Comparison of ENCODE assay signal across 13 cellular contexts in genomic region chr3:101943028-101943427, GRCh38.
DNase-seq lines count a peak whose midpoint lies in the region; ATAC-seq and TF ChIP-seq lines count a peak whose summit lies in the region.
"Had no signal": no experiment of that assay in that cellular context is flagged by ENCODE, and none has a peak within 500 bp of the region (broad histone marks: within the 10 kb centered on the region; RNA-seq: fewer than 3 reads in every experiment).

No MANE protein-coding gene starts in this region.

- ATAC-seq in GM18858 (IDR thresholded peaks at IDR 0.05; ENCODE audit: unreplicated experiment) = peak; percentile 29
- peak; percentile 31 for ATAC-seq in HG03135 (IDR thresholded peaks at IDR 0.05; ENCODE audit: unreplicated experiment)
- no peak for ATAC-seq in HG03342 (IDR thresholded peaks at IDR 0.05; ENCODE audit: unreplicated experiment)
- ATAC-seq in HG02623 (IDR thresholded peaks at IDR 0.05; ENCODE audit: unreplicated experiment) = no peak
- ATAC-seq: body of pancreas; CD8-positive, alpha-beta T cell; SK-N-SH treated with all-trans-retinoic acid at 6 μM for 48 hours had no signal

- TF ChIP-seq CTCF in GM12865 (IDR thresholded peaks at IDR 0.05; ENCODE audit: insufficient read depth, low read depth, low read length, missing control alignments) = no peak
- TF ChIP-seq CTCF in epithelial cell of esophagus (IDR thresholded peaks at IDR 0.05; ENCODE audit: insufficient read depth, low read depth, low read length, missing control alignments) = no peak

- DNase-seq in GM12865 (ENCODE audit: low read depth) (peak; percentile 22), epithelial cell of esophagus (ENCODE audit: low read depth) (peak; percentile 38), 8988T (no peak)
- DNase-seq: body of pancreas; CD8-positive, alpha-beta T cell; EL; NCI-H510A treated with DMSO at 0.1 percent for 48 hours had no signal

- H3K4me3 ChIP-seq in GM12865 (ENCODE audit: low read depth, low read length) = no peak overlapping the region
- no peak overlapping the region for H3K4me3 ChIP-seq in epithelial cell of esophagus (ENCODE audit: low read length)
- H3K4me3 ChIP-seq: body of pancreas, skin epidermis had no signal

Comparison
In these comparisons a context has a peak if more than half of its experiments do, and no peak if none do; other contexts are left out.
1. ATAC-seq: peak in GM18858 (single experiment) and HG03135 (single experiment); none in HG03342 (single experiment) and HG02623 (single experiment).